Comparison of ENCODE assay signal across 8 cellular contexts in the genomic region with DNA sequence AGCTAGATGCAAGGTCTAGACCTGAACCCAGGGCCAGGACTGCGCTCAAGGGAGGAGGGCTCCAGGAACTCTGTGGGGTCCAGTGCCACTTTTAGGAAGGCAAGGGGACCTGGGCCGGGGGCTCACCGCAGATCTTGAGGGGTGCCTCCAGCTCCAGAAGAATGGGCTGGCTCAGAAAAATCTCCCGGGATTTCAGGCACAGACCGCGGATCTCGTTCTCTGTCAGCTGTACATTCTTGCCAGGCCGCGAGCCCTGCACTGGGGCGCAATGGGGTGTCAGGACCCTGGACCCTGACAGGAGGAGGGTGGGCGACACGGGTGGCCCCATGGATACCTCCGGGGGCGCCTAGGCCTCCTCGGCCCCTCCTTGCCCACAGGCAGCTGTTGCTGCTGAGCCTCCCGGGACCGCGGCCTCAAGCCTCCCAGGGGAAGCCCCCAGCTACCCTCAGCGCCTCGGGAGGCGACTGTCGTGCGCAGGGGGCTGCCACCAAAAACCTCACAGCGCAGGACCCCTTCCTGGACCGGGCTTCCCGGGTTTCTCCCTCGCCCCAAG. TPM values are rescaled to one million over a fixed set of nuclear protein-coding genes. Genes with fewer than 3 reads are reported as not detected.
DNase-seq lines count a peak whose midpoint lies in the region; ATAC-seq lines count a peak whose summit lies in the region.

No MANE protein-coding gene starts in this region.

- peak; percentile 1 for ATAC-seq in central memory CD8-positive, alpha-beta T cell (replicated peaks; ENCODE audit: extremely low read depth, poor library complexity, severe bottlenecking)
- ATAC-seq in GM18498 (IDR thresholded peaks at IDR 0.05; ENCODE audit: unreplicated experiment), result no peak

- H3K27me3 ChIP-seq in HUES6 (ENCODE audit: control insufficient read depth, insufficient read depth, low read length), result no peaks in the 10 kb centered on the region
- H3K27me3 ChIP-seq in muscle layer of colon (ENCODE audit: control insufficient read depth in 1 of 2, insufficient read depth in 2 of 2, low read length in 2 of 2), result peaks cover 0 to 22% of the 10 kb centered on the region in 2 donors

- POLR2A ChIA-PET in activated CD4-positive, alpha-beta T cell treated with anti-CD3 and anti-CD28 coated beads, Interleukin-2, amount 10 ng/mL, durations not matched to agents 7 days and 5 days (lab: Charles Lee), result interaction anchor here (0.7 to 2.2 kb wide), 4 partner anchors 9 to 68 kb away, joined by 6 to 10 read pairs (median 6); a partner anchor contains a TSS

- CTCF ChIA-PET in activated CD4-positive, alpha-beta T cell treated with anti-CD3 and anti-CD28 coated beads, Interleukin-2, amount 10 ng/mL, durations not matched to agents 7 days and 5 days (lab: Charles Lee), result interaction anchor here (0.5 to 38.4 kb wide), 41 partner anchors 9 to 228 kb away, joined by 3 to 841 read pairs (median 5); a partner anchor contains a TSS

- H3K36me3 Mint-ChIP-seq in activated CD4-positive, alpha-beta T cell treated with anti-CD3 and anti-CD28 coated beads, Interleukin-2, amount 10 ng/mL, durations not matched to agents 7 days and 5 days (ENCODE audit: low read depth), result peaks cover 56% of the 10 kb centered on the region
- H3K36me3 Mint-ChIP-seq in central memory CD8-positive, alpha-beta T cell (ENCODE audit: insufficient read depth), result peaks cover 46% of the 10 kb centered on the region

- H3K36me3 ChIP-seq in HUES6 (ENCODE audit: control insufficient read depth, insufficient read depth, low read length) (peaks cover 37% of the 10 kb centered on the region), muscle layer of colon (ENCODE audit: insufficient read depth, low read length) (peaks cover 22% of the 10 kb centered on the region)

- H3K27ac ChIP-seq in HUES6 (ENCODE audit: low read depth, low read length), result peak overlapping the region; percentile 89
- peak overlapping the region; percentile 97 for H3K27ac ChIP-seq in muscle layer of colon (ENCODE audit: low read depth, low read length)

- H3K4me1 ChIP-seq in HUES6 (ENCODE audit: control insufficient read depth, insufficient read depth, low read length), result peaks cover 30% of the 10 kb centered on the region
- H3K4me1 ChIP-seq in muscle layer of colon (ENCODE audit: insufficient read depth, low read length), result peaks cover 23% of the 10 kb centered on the region

- no peak for DNase-seq in activated CD4-positive, alpha-beta T cell treated with anti-CD3 and anti-CD28 coated beads, Interleukin-2, amount 10 ng/mL, durations not matched to agents 7 days and 5 days
- DNase-seq in activated CD4-positive, alpha-beta T cell treated with anti-CD3 and anti-CD28 coated beads for 4 hours, result no peak
- no peak for DNase-seq in central memory CD8-positive, alpha-beta T cell (ENCODE audit: low spot score in 2 of 2)
- DNase-seq in T1000 (lab: John Stamatoyannopoulos, UW) (no peak), SIG-M5 (lab: John Stamatoyannopoulos, UW) (no peak)

- no peaks in the 10 kb centered on the region for H3K9me3 Mint-ChIP-seq in activated CD4-positive, alpha-beta T cell treated with anti-CD3 and anti-CD28 coated beads, Interleukin-2, amount 10 ng/mL, durations not matched to agents 7 days and 5 days
- no peaks in the 10 kb centered on the region for H3K9me3 Mint-ChIP-seq in central memory CD8-positive, alpha-beta T cell

- H3K4me3 Mint-ChIP-seq in activated CD4-positive, alpha-beta T cell treated with anti-CD3 and anti-CD28 coated beads, Interleukin-2, amount 10 ng/mL, durations not matched to agents 7 days and 5 days, result peak overlapping the region; percentile 85
- H3K4me3 Mint-ChIP-seq in central memory CD8-positive, alpha-beta T cell, result peak overlapping the region; percentile 87

- peak overlapping the region; percentile 63 for H3K27ac Mint-ChIP-seq in activated CD4-positive, alpha-beta T cell treated with anti-CD3 and anti-CD28 coated beads, Interleukin-2, amount 10 ng/mL, durations not matched to agents 7 days and 5 days
- H3K27ac Mint-ChIP-seq in central memory CD8-positive, alpha-beta T cell (ENCODE audit: low read depth), result no peak overlapping the region

- H3K9ac ChIP-seq in HUES6 (ENCODE audit: low read length) (peak overlapping the region; percentile 90), muscle layer of colon (ENCODE audit: low read length) (peak overlapping the region; percentile 79)

- H3K9me3 ChIP-seq in HUES6 (ENCODE audit: control insufficient read depth, insufficient read depth, low read depth, low read length) (no peaks in the 10 kb centered on the region), muscle layer of colon (ENCODE audit: low read length) (no peaks in the 10 kb centered on the region)

- H3K4me3 ChIP-seq in HUES6 (ENCODE audit: low read depth, low read length) (peak overlapping the region; percentile 85), muscle layer of colon (ENCODE audit: low read depth in 1 of 2, low read length in 2 of 2) (peak overlapping the region; percentile 66 to 81)

- peaks cover 60% of the 10 kb centered on the region for H3K4me1 Mint-ChIP-seq in activated CD4-positive, alpha-beta T cell treated with anti-CD3 and anti-CD28 coated beads, Interleukin-2, amount 10 ng/mL, durations not matched to agents 7 days and 5 days
- peaks cover 49% of the 10 kb centered on the region for H3K4me1 Mint-ChIP-seq in central memory CD8-positive, alpha-beta T cell

- no peaks in the 10 kb centered on the region for H3K27me3 Mint-ChIP-seq in activated CD4-positive, alpha-beta T cell treated with anti-CD3 and anti-CD28 coated beads, Interleukin-2, amount 10 ng/mL, durations not matched to agents 7 days and 5 days
- H3K27me3 Mint-ChIP-seq in central memory CD8-positive, alpha-beta T cell, result no peaks in the 10 kb centered on the region

RNA-seq across cellular contexts. Expression of a gene that starts 0.6 kb away (rescaled TPM):
- total RNA-seq in activated CD4-positive, alpha-beta T cell treated with anti-CD3 and anti-CD28 coated beads, Interleukin-2, amount 10 ng/mL, durations not matched to agents 7 days and 5 days, result 100 to 1,000 TPM; 301 to 331 TPM

RNA-seq across cellular contexts. Expression of a gene that starts 2.9 kb away (rescaled TPM):
- 100 to 1,000 TPM; 256 to 323 TPM for total RNA-seq in activated CD4-positive, alpha-beta T cell treated with anti-CD3 and anti-CD28 coated beads, Interleukin-2, amount 10 ng/mL, durations not matched to agents 7 days and 5 days

RNA-seq across cellular contexts. Expression of a gene that starts 9.2 kb away (rescaled TPM):
- total RNA-seq in activated CD4-positive, alpha-beta T cell treated with anti-CD3 and anti-CD28 coated beads, Interleukin-2, amount 10 ng/mL, durations not matched to agents 7 days and 5 days, result 10 to 100 TPM; 49.3 to 53.7 TPM

RNA-seq across cellular contexts. Expression of a gene that starts 14.5 kb away (rescaled TPM):
- 1 to 10 TPM; 1.2 to 1.9 TPM for total RNA-seq in activated CD4-positive, alpha-beta T cell treated with anti-CD3 and anti-CD28 coated beads, Interleukin-2, amount 10 ng/mL, durations not matched to agents 7 days and 5 days

RNA-seq across cellular contexts. Expression of a gene that starts 27.3 kb away (rescaled TPM):
- total RNA-seq in activated CD4-positive, alpha-beta T cell treated with anti-CD3 and anti-CD28 coated beads, Interleukin-2, amount 10 ng/mL, durations not matched to agents 7 days and 5 days, result 10 to 100 TPM; 57.5 to 68.1 TPM
